8 cellular contexts compared by ENCODE assay signal in the genomic region with DNA sequence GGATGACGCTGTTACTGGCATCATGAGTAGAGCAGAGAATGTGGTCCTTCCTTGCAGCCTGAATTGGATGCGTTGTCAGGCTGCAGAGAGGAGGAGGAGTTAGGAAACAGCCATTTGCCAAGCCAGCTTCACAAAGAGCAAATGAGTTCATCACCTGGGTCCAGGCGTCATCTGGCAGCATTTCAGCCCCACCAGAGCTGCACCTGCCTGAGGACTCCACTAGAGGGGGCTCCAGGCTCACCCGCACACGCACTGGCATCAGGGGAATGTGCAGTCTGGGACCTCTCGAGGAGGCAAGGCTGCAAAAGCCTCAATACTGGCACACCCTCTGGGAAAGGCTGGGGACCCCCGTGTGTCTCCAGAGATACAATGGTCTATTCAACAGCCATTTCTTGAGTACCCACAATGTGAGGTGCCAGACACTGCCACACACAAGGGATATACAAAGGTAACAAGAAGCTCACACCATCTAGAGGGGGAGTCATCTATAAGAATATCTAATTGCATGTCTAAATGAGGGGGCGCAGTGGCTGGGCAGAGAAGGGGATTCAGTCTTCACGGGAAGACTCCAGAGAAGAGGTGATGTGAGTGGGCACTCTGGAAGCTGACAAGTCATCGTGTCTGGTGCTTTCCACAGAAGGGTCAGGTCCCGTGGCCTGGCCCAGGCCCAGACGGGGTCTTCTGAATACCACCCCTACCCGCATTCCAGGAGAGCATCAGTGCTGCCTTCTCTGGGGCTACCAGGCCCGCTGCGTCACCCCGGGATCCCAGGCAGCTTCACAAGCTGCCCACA. TPM values are rescaled to one million over a fixed set of nuclear protein-coding genes. Genes with fewer than 3 reads are reported as not detected.
DNase-seq lines count a peak whose midpoint lies in the region; ATAC-seq, FAIRE-seq and TF ChIP-seq lines count a peak whose summit lies in the region.

No MANE protein-coding gene starts in this region.

- H3K9me3 ChIP-seq in NT2/D1 (ENCODE audit: insufficient read depth, low read length): no peaks in the 10 kb centered on the region

- peak; percentile 100 for DNase-seq in D721Med (ENCODE audit: insufficient read length, low spot score)
- peak; percentile 97 for DNase-seq in HuH-7.5 (ENCODE audit: low spot score)
- DNase-seq in NT2/D1 (ENCODE audit: low read depth, low spot score): peak; percentile 80
- peak; percentile 26 for DNase-seq in activated T-cell treated with anti-CD3 and anti-CD28 coated beads for 1 hour (ENCODE audit: low read depth)
- DNase-seq in myocyte (ENCODE audit: low read depth): peak; percentile 62
- DNase-seq in stimulated activated naive CD8-positive, alpha-beta T cell treated with anti-CD3 and anti-CD28 coated beads, Interleukin-15, Interleukin-2, amounts not matched to agents 100 U/mL and 50 U/mL, for 24 hours: peak; percentile 64

- H3K4me1 ChIP-seq in NT2/D1 (ENCODE audit: insufficient read depth, insufficient read length): peaks cover 26% of the 10 kb centered on the region

- no peak for FAIRE-seq in D721Med (lab: Jason Lieb, UNC)

- peak; percentile 100 for TF ChIP-seq CTCF in D721Med (IDR thresholded peaks at IDR 0.05; ENCODE audit: insufficient read depth, missing control alignments)

- peaks cover 12% of the 10 kb centered on the region for H3K36me3 ChIP-seq in NT2/D1 (ENCODE audit: insufficient read depth, insufficient read length, low read length)

- H3K4me3 ChIP-seq in NT2/D1 (ENCODE audit: insufficient read length, low read depth): no peak overlapping the region

- H3K27me3 ChIP-seq in NT2/D1 (ENCODE audit: insufficient read depth, insufficient read length): peaks cover 72% of the 10 kb centered on the region

- ATAC-seq in esophagus mucosa (peak; percentile 91), GM19463 (IDR thresholded peaks at IDR 0.05; ENCODE audit: unreplicated experiment) (no peak)
- ATAC-seq in stimulated activated naive CD8-positive, alpha-beta T cell treated with anti-CD3 and anti-CD28 coated beads, Interleukin-15, Interleukin-2, amounts not matched to agents 100 U/mL and 50 U/mL, for 24 hours: peak; percentile 65

- H3K9ac ChIP-seq in NT2/D1 (ENCODE audit: insufficient read length, low read depth): no peak overlapping the region

RNA-seq across cellular contexts. Expression of a gene that starts 53.5 kb away (rescaled TPM):
- total RNA-seq in esophagus mucosa (0.04 TPM), myocyte (not detected in 2 replicates)
- not detected for polyA plus RNA-seq in myocyte (2012)

Comparison
In these comparisons a context has a peak if more than half of its experiments do, and no peak if none do; other contexts are left out.
1. DNase-seq: peak in every context shown above with its lines; median percentile 100 in D721Med; 97 in HuH-7.5; 80 in NT2/D1; 64 in stimulated activated naive CD8-positive, alpha-beta T cell treated with anti-CD3 and anti-CD28 coated beads, Interleukin-15, Interleukin-2, amounts not matched to agents 100 U/mL and 50 U/mL, for 24 hours; 62 in myocyte; 26 in activated T-cell treated with anti-CD3 and anti-CD28 coated beads for 1 hour.